ENCODE assay signal across 8 cellular contexts in the genomic region with DNA sequence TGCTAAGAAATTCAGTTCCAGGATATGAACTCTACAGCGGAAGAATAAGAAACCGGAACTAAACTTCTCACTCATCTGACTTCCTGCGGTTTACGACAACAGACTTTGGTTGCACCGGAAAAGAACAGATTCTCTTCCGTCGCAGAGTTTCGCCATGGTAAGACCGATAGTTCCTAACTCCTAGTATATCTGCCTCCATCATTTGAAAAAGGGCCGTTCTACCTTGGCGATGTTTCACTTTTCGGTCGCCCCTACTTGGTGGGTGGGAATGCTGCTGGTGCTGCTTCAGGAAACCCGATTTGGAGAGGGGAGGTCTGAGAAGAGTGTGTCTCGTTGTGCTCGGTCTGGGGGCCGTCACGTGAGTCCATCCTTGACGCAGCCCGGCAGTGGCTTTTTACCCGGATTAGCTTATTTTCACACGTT. TPM values are rescaled to one million over a fixed set of nuclear protein-coding genes. Genes with fewer than 3 reads are reported as not detected.
A peak's percentile ranks its signal among the peaks of the same experiment; 100 is the strongest.
DNase-seq lines count a peak whose midpoint lies in the region; ATAC-seq, FAIRE-seq and TF ChIP-seq lines count a peak whose summit lies in the region.

A gene (plus strand): TSS at position 132 of the 423 bp plus-strand sequence. CDS start 23 bp downstream, at position 155.

- ATAC-seq in HG03432 (IDR thresholded peaks at IDR 0.05; ENCODE audit: unreplicated experiment) (peak; percentile 85), gastrocnemius medialis (peak; percentile 77 to 99), sciatic nerve (no peak)

- peak within 1 kb of the TSS; percentile 66 for H3K27ac ChIP-seq in VCaP
- H3K27ac ChIP-seq in gastrocnemius medialis: peak within 1 kb of the TSS in 2 of 4 donors; percentile 73 to 77

- FAIRE-seq in G401.6 (lab: Jason Lieb, UNC): peak; percentile 89

- DNase-seq in erythroblast (lab: John Stamatoyannopoulos, UW) (peak; percentile 79 to 86), gastrocnemius medialis (peak; percentile 5 to 19), DMS 273 (lab: John Stamatoyannopoulos, UW; ENCODE audit: unreplicated experiment) (no peak), sciatic nerve (ENCODE audit: low spot score) (no peak)
- DNase-seq in effector CD4-positive, alpha-beta T cell: no peak

- TF ChIP-seq CTCF in VCaP (conservative IDR thresholded peaks at IDR 0.05) (no peak), gastrocnemius medialis (IDR thresholded peaks at IDR 0.05 in 4 of 5, conservative IDR thresholded peaks at IDR 0.05 in 1 of 5) (no peak)

- no peaks in the 10 kb centered on the region for H3K36me3 ChIP-seq in gastrocnemius medialis

- TF ChIP-seq POLR2A in erythroblast (IDR thresholded peaks at IDR 0.05; ENCODE audit: low read length): no peak
- TF ChIP-seq POLR2A in gastrocnemius medialis (IDR thresholded peaks at IDR 0.05): no peak

- intact Hi-C loops in gastrocnemius medialis (cut with DNase I; ENCODE audit: low total_unique reads): no loop called here
- intact Hi-C loops in sciatic nerve (cut with DNase I): no loop called here

- H3K9me3 ChIP-seq in gastrocnemius medialis: no peaks in the 10 kb centered on the region

- in situ Hi-C loops in gastrocnemius medialis (cut with MboI; ENCODE audit: low sequenced_read_pairs in 4 of 4): no loop called here

- peak within 1 kb of the TSS in 2 of 4 donors; percentile 63 to 77 for H3K4me3 ChIP-seq in gastrocnemius medialis

- H3K27me3 ChIP-seq in gastrocnemius medialis: no peaks in the 10 kb centered on the region

- no peaks in the 10 kb centered on the region for H3K4me1 ChIP-seq in gastrocnemius medialis

RNA-seq across cellular contexts. Expression of the gene that starts here (rescaled TPM):
- total RNA-seq in gastrocnemius medialis (100 to 1,000 TPM in 2 of 4 donors, not detected in 2; 159 to 174 TPM), sciatic nerve (not detected)

Comparison
In these comparisons a context has a peak if more than half of its experiments do, and no peak if none do; other contexts are left out.
1. DNase-seq: peak in erythroblast (2 of 2) and gastrocnemius medialis (2 of 2); none in DMS 273 (single experiment), effector CD4-positive, alpha-beta T cell (single experiment) and sciatic nerve (single experiment).